8 cellular contexts compared by ENCODE assay signal in genomic region chr4:139453371-139454110, GRCh38. TPM values are rescaled to one million over a fixed set of nuclear protein-coding genes. Genes with fewer than 3 reads are reported as not detected.
DNase-seq lines count a peak whose midpoint lies in the region; ATAC-seq and TF ChIP-seq lines count a peak whose summit lies in the region.

No MANE protein-coding gene starts in this region.

- H3K9me3 ChIP-seq in SK-N-MC (ENCODE audit: low read depth, low read length): no peaks in the 10 kb centered on the region

- no peaks in the 10 kb centered on the region for H3K9me3 Mint-ChIP-seq in activated naive CD4-positive, alpha-beta T cell treated with anti-CD3 and anti-CD28 coated beads, Interleukin-2, amount 50 U/mL, for 72 hours

- H3K27ac ChIP-seq in SK-N-MC (peak overlapping the region; percentile 64; the same call in 1 of the 2 replicates), temporal lobe (ENCODE audit: low read depth, low read length) (peak overlapping the region; percentile 87)

- DNase-seq in NCI-H1048 (lab: John Stamatoyannopoulos, UW): peak; percentile 92
- DNase-seq in SK-N-MC (ENCODE audit: low read depth, low spot score): no peak
- DNase-seq in activated naive CD4-positive, alpha-beta T cell treated with anti-CD3 and anti-CD28 coated beads, Interleukin-2, amount 50 U/mL, for 72 hours (ENCODE audit: low spot score in 2 of 2): peak; percentile 94 to 98
- peak; percentile 81 for DNase-seq in glomerular endothelial cell (ENCODE audit: extremely low read depth, low read depth, low spot score)
- DNase-seq in occipital lobe (lab: John Stamatoyannopoulos, UW): peak; percentile 93

- peak; percentile 86 for TF ChIP-seq POLR2A in GM10847 (IDR thresholded peaks at IDR 0.05; ENCODE audit: extremely low read depth, insufficient read length)

- ATAC-seq in HG02610 (IDR thresholded peaks at IDR 0.05; ENCODE audit: unreplicated experiment): peak; percentile 91
- ATAC-seq in activated naive CD4-positive, alpha-beta T cell treated with anti-CD3 and anti-CD28 coated beads, Interleukin-2, amount 50 U/mL, for 72 hours: peak; percentile 91

- no peaks in the 10 kb centered on the region for H3K36me3 ChIP-seq in SK-N-MC (ENCODE audit: insufficient read depth, low read length)

- H3K36me3 Mint-ChIP-seq in activated naive CD4-positive, alpha-beta T cell treated with anti-CD3 and anti-CD28 coated beads, Interleukin-2, amount 50 U/mL, for 72 hours: peaks cover 6 to 21% of the 10 kb centered on the region in 2 donors

- peak overlapping the region; percentile 85 for H3K9ac ChIP-seq in SK-N-MC (ENCODE audit: insufficient read length)

- peak overlapping the region; percentile 88 for H3K4me3 ChIP-seq in SK-N-MC

- H3K27ac Mint-ChIP-seq in activated naive CD4-positive, alpha-beta T cell treated with anti-CD3 and anti-CD28 coated beads, Interleukin-2, amount 50 U/mL, for 72 hours: peak overlapping the region; percentile 94 to 98

RNA-seq across cellular contexts. Expression of gene RAB33B, which starts 0.4 kb away (rescaled TPM):
- 10 to 100 TPM in 1 of 2 donors, 1 to 10 TPM in 1; 7.5 to 10.1 TPM for total RNA-seq in activated naive CD4-positive, alpha-beta T cell treated with anti-CD3 and anti-CD28 coated beads, Interleukin-2, amount 50 U/mL, for 72 hours
- total RNA-seq in glomerular endothelial cell: 22.5 and 23.3 TPM in 2 replicates
- total RNA-seq in occipital lobe: 47.7 TPM
- total RNA-seq in temporal lobe: 21.9 TPM
